Comparison of ENCODE assay signal across 11 cellular contexts in genomic region chr22:37627091-37627490, GRCh38. TPM values are rescaled to one million over a fixed set of nuclear protein-coding genes. Genes with fewer than 3 reads are reported as not detected.
DNase-seq lines count a peak whose midpoint lies in the region; ATAC-seq, FAIRE-seq and TF ChIP-seq lines count a peak whose summit lies in the region.
"Had no signal": no experiment of that assay in that cellular context is flagged by ENCODE, and none has a peak within 500 bp of the region (broad histone marks: within the 10 kb centered on the region; RNA-seq: fewer than 3 reads in every experiment).

No MANE protein-coding gene starts in this region.

- H3K9me3 Mint-ChIP-seq in activated naive CD8-positive, alpha-beta T cell treated with anti-CD3 and anti-CD28 coated beads, Interleukin-2, amount 10 ng/mL, durations not matched to agents 7 days and 5 days: no peaks in the 10 kb centered on the region

- H3K4me3 Mint-ChIP-seq in activated naive CD8-positive, alpha-beta T cell treated with anti-CD3 and anti-CD28 coated beads, Interleukin-2, amount 10 ng/mL, durations not matched to agents 7 days and 5 days: peak overlapping the region; percentile 58

- no peak for FAIRE-seq in HTR-8/SVneo (lab: Jason Lieb, UNC)

- peaks cover 6% of the 10 kb centered on the region for H3K36me3 Mint-ChIP-seq in activated naive CD8-positive, alpha-beta T cell treated with anti-CD3 and anti-CD28 coated beads, Interleukin-2, amount 10 ng/mL, durations not matched to agents 7 days and 5 days

- H3K27ac ChIP-seq in heart left ventricle: peak overlapping the region in 10 of 12 donors; percentile 15 to 90 (median 65)
- no peak overlapping the region for H3K27ac ChIP-seq in right cardiac atrium (ENCODE audit: low read length)
- H3K27ac ChIP-seq in upper lobe of right lung: peak overlapping the region; percentile 70
- H3K27ac ChIP-seq: SJCRH30 had no signal

- TF ChIP-seq POLR2A in heart left ventricle (IDR thresholded peaks at IDR 0.05): no peak

- H3K4me3 ChIP-seq in heart left ventricle (peak overlapping the region in 1 of 12 donors; percentile 15), right cardiac atrium (ENCODE audit: low read length) (no peak overlapping the region), upper lobe of right lung (no peak overlapping the region)
- H3K4me3 ChIP-seq: lung, SJCRH30 had no signal

- no peak for TF ChIP-seq CTCF in heart left ventricle (IDR thresholded peaks at IDR 0.05)
- TF ChIP-seq CTCF in upper lobe of right lung (IDR thresholded peaks at IDR 0.05): no peak

- ATAC-seq in heart left ventricle: peak in 1 of 4 donors; percentile 1
- ATAC-seq in right cardiac atrium: no peak
- peak; percentile 15 for ATAC-seq in activated naive CD8-positive, alpha-beta T cell treated with anti-CD3 and anti-CD28 coated beads, Interleukin-2, amount 10 ng/mL, durations not matched to agents 7 days and 5 days (ENCODE audit: low read depth)
- ATAC-seq in upper lobe of right lung: no peak

- DNase-seq in heart left ventricle: no peak
- DNase-seq in right cardiac atrium: no peak
- DNase-seq in activated naive CD8-positive, alpha-beta T cell treated with anti-CD3 and anti-CD28 coated beads, Interleukin-2, amount 10 ng/mL, durations not matched to agents 7 days and 5 days: no peak
- DNase-seq in myocyte (ENCODE audit: low read depth): peak; percentile 53
- DNase-seq in upper lobe of right lung: no peak
- DNase-seq in cerebellar nuclear complex (lab: John Stamatoyannopoulos, UW): no peak
- no peak for DNase-seq in HTR-8/SVneo (ENCODE audit: insufficient read length, low spot score)
- no peak for DNase-seq in NCI-H345 treated with DMSO at 0.1 percent for 48 hours (lab: John Stamatoyannopoulos, UW; ENCODE audit: unreplicated experiment)
- DNase-seq: NCI-H2081 treated with DMSO at 0.1 percent for 48 hours, SJCRH30 had no signal

- no peaks in the 10 kb centered on the region for H3K27me3 ChIP-seq in heart left ventricle
- no peaks in the 10 kb centered on the region for H3K27me3 ChIP-seq in right cardiac atrium (ENCODE audit: control insufficient read depth, insufficient read depth)
- H3K27me3 ChIP-seq in upper lobe of right lung: no peaks in the 10 kb centered on the region
- H3K27me3 ChIP-seq: SJCRH30 had no signal

- 73 to 79% (median 76%) methylated on average over 8 of the region's 8 CpGs for WGBS in heart left ventricle, 4 donors
- WGBS in right cardiac atrium: 57% methylated on average over 8 of the region's 8 CpGs

- H3K4me1 Mint-ChIP-seq in activated naive CD8-positive, alpha-beta T cell treated with anti-CD3 and anti-CD28 coated beads, Interleukin-2, amount 10 ng/mL, durations not matched to agents 7 days and 5 days: peaks cover 42% of the 10 kb centered on the region

- H3K4me1 ChIP-seq in heart left ventricle (peaks cover 0 to 54% (median 27%) of the 10 kb centered on the region in 12 donors), right cardiac atrium (ENCODE audit: control insufficient read depth, insufficient read depth, low read length) (no peaks in the 10 kb centered on the region), upper lobe of right lung (peaks cover 42% of the 10 kb centered on the region)

- H3K27me3 Mint-ChIP-seq in activated naive CD8-positive, alpha-beta T cell treated with anti-CD3 and anti-CD28 coated beads, Interleukin-2, amount 10 ng/mL, durations not matched to agents 7 days and 5 days: no peaks in the 10 kb centered on the region

- peaks cover 0 to 78% (median 29%) of the 10 kb centered on the region in 9 donors for H3K36me3 ChIP-seq in heart left ventricle
- peaks cover 28% of the 10 kb centered on the region for H3K36me3 ChIP-seq in upper lobe of right lung

- H3K27ac Mint-ChIP-seq in activated naive CD8-positive, alpha-beta T cell treated with anti-CD3 and anti-CD28 coated beads, Interleukin-2, amount 10 ng/mL, durations not matched to agents 7 days and 5 days: peak overlapping the region; percentile 89

- POLR2A ChIA-PET in activated naive CD8-positive, alpha-beta T cell treated with anti-CD3 and anti-CD28 coated beads, Interleukin-2, amount 10 ng/mL, durations not matched to agents 7 days and 5 days (lab: Charles Lee): interaction anchor here (0.9 to 4.6 kb wide), 11 partner anchors 9 to 60 kb away, joined by 3 to 31 read pairs (median 10); partner anchors contain the start of genes GGA1, LGALS1, NOL12 and PDXP

- H3K9me3 ChIP-seq in heart left ventricle (no peaks in the 10 kb centered on the region), right cardiac atrium (ENCODE audit: control insufficient read depth, low read length) (no peaks in the 10 kb centered on the region), upper lobe of right lung (no peaks in the 10 kb centered on the region)
- H3K9me3 ChIP-seq: SJCRH30 had no signal

- intact Hi-C loops in heart left ventricle (cut with DNase I): loop anchor here in 1 of 10 donors (5.0 kb wide), 1 partner anchor 50 kb away; the partner anchor contains the start of gene LGALS1
- intact Hi-C loops in right cardiac atrium (cut with DNase I): loop anchor here in 2 of 4 donors (2.0 to 10.0 kb wide), 2 partner anchors 58 to 168 kb away; partner anchors contain the start of gene NOL12 (in 1 of the 2)
- intact Hi-C loops in upper lobe of right lung (cut with DNase I): no loop called here

RNA-seq across cellular contexts. Expression of gene SH3BP1, which starts 12.4 kb away (rescaled TPM):
- total RNA-seq in heart left ventricle (10 to 100 TPM in 1 of 9 donors, 1 to 10 TPM in 6, under 1 TPM in 2; 0.44 to 19.7 (median 2.0) TPM), right cardiac atrium (1 to 10 TPM; 1.9 to 4.8 (median 3.1) TPM), myocyte (not detected in 2 replicates), upper lobe of right lung (28.3 TPM)
- polyA plus RNA-seq in heart left ventricle (1 to 10 TPM in 1 of 2 donors, under 1 TPM in 1; 1.00 to 2.2 TPM), right cardiac atrium (1.4 TPM)
- 100 to 1,000 TPM; 157 to 169 TPM for total RNA-seq in activated naive CD8-positive, alpha-beta T cell treated with anti-CD3 and anti-CD28 coated beads, Interleukin-2, amount 10 ng/mL, durations not matched to agents 7 days and 5 days
- 1.6 TPM for polyA plus RNA-seq in myocyte (2012)

RNA-seq across cellular contexts. Expression of gene GGA1, which starts 18.5 kb away (rescaled TPM):
- total RNA-seq in heart left ventricle: 10 to 100 TPM; 22.7 to 45.7 (median 27.4) TPM
- polyA plus RNA-seq in heart left ventricle: 10 to 100 TPM; 27.4 to 39.4 TPM
- 10 to 100 TPM; 23.3 to 29.0 (median 26.0) TPM for total RNA-seq in right cardiac atrium
- 27.2 TPM for polyA plus RNA-seq in right cardiac atrium
- total RNA-seq in activated naive CD8-positive, alpha-beta T cell treated with anti-CD3 and anti-CD28 coated beads, Interleukin-2, amount 10 ng/mL, durations not matched to agents 7 days and 5 days: 10 to 100 TPM; 75.3 to 79.5 TPM
- total RNA-seq in myocyte: 50.6 and 65.0 TPM in 2 replicates
- 54.1 TPM for polyA plus RNA-seq in myocyte (2012)
- total RNA-seq in upper lobe of right lung: 64.4 TPM

RNA-seq across cellular contexts. Expression of gene PDXP, which starts 31.4 kb away (rescaled TPM):
- total RNA-seq in heart left ventricle: 10 to 100 TPM; 15.2 to 33.1 (median 25.9) TPM
- 10 to 100 TPM; 12.8 to 36.4 TPM for polyA plus RNA-seq in heart left ventricle
- 10 to 100 TPM; 18.6 to 21.7 (median 20.4) TPM for total RNA-seq in right cardiac atrium
- polyA plus RNA-seq in right cardiac atrium: 21.0 TPM
- total RNA-seq in activated naive CD8-positive, alpha-beta T cell treated with anti-CD3 and anti-CD28 coated beads, Interleukin-2, amount 10 ng/mL, durations not matched to agents 7 days and 5 days: 10 to 100 TPM; 16.4 to 16.6 TPM
- total RNA-seq in myocyte: 30.0 and 34.5 TPM in 2 replicates
- polyA plus RNA-seq in myocyte (2012): 26.9 TPM
- 6.1 TPM for total RNA-seq in upper lobe of right lung

RNA-seq across cellular contexts. Expression of gene LGALS2, which starts 47.2 kb away (rescaled TPM):
- total RNA-seq in heart left ventricle (10 to 100 TPM in 1 of 9 donors, 1 to 10 TPM in 1, not detected in 7; 5.3 to 10.3 TPM), right cardiac atrium (under 1 TPM in 1 of 4 donors, not detected in 3; 0.44 TPM), myocyte (not detected in 2 replicates), upper lobe of right lung (2.5 TPM)
- polyA plus RNA-seq in heart left ventricle (under 1 TPM in 1 of 2 donors, not detected in 1; 0.17 TPM), right cardiac atrium (not detected)
- not detected for total RNA-seq in activated naive CD8-positive, alpha-beta T cell treated with anti-CD3 and anti-CD28 coated beads, Interleukin-2, amount 10 ng/mL, durations not matched to agents 7 days and 5 days
- not detected for polyA plus RNA-seq in myocyte (2012)
- total RNA-seq: SJCRH30 had no signal

RNA-seq across cellular contexts. Expression of gene LGALS1, which starts 48.3 kb away (rescaled TPM):
- total RNA-seq in heart left ventricle (1,000 to 10,000 TPM in 3 of 9 donors, 100 to 1,000 TPM in 6; 722 to 2,034 (median 903) TPM), right cardiac atrium (100 to 1,000 TPM; 438 to 693 (median 551) TPM), myocyte (1,391 and 2,910 TPM in 2 replicates), upper lobe of right lung (340 TPM)
- polyA plus RNA-seq in heart left ventricle (1,000 to 10,000 TPM; 1,230 to 2,204 TPM), right cardiac atrium (1,338 TPM)
- total RNA-seq in activated naive CD8-positive, alpha-beta T cell treated with anti-CD3 and anti-CD28 coated beads, Interleukin-2, amount 10 ng/mL, durations not matched to agents 7 days and 5 days: 1,000 to 10,000 TPM; 1,082 to 1,187 TPM
- 3,749 TPM for polyA plus RNA-seq in myocyte (2012)
